Comparison of ENCODE assay signal across 1 cellular context in the genomic region with DNA sequence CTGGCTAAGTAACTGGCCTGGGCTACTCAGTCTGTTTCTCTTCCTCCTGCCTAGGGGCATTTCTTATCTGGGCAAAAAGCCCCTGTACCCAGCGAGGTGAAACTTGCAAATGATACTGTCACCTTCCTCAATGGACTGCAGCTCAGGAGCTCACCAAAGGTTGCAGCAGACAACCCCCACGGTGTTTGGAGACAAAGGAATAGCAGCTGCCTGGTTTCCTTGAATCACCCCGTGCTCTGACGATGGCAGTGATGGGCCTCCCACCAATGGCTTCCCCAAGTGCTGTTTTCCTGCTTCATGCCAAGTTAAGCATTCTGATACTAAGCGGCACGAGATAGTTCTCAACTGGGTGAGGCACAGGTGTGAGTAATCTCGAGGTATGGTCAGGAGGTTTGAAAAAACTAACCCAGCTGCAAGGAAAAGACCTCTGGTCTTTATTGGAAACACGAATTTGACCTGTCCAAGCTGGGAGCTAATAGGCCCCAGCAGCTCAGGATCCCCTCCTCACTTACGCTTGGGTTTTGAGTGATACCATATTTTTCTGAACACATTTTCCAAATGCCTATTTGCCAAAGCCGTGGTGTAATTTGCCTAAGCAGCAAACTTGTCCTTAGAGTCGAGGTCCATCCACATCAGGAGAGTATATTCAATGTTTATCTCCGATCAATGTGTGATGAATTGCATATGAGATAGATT.
TF ChIP-seq lines count a peak whose summit lies in the region.

No MANE protein-coding gene starts in this region.

TF ChIP-seq in SK-N-SH treated with all-trans-retinoic acid at 6 μM for 48 hours, 23 proteins besides CTCF, POLR2A, EP300 and RAD21 (continued from another document):
- TF ChIP-seq PATZ1 (CRISPR knock-in tag; IDR thresholded peaks at IDR 0.05; ENCODE audit: borderline replicate concordance) (no peak), CREB5 (CRISPR knock-in tag; IDR thresholded peaks at IDR 0.05; ENCODE audit: low read depth) (no peak), SNAI2 (CRISPR knock-in tag; IDR thresholded peaks at IDR 0.05) (no peak), ZC3H10 (CRISPR knock-in tag; IDR thresholded peaks at IDR 0.05) (no peak), ISL1 (CRISPR knock-in tag; IDR thresholded peaks at IDR 0.05) (no peak), ESRRG (CRISPR knock-in tag; IDR thresholded peaks at IDR 0.05) (no peak)
